In the genomic region with DNA sequence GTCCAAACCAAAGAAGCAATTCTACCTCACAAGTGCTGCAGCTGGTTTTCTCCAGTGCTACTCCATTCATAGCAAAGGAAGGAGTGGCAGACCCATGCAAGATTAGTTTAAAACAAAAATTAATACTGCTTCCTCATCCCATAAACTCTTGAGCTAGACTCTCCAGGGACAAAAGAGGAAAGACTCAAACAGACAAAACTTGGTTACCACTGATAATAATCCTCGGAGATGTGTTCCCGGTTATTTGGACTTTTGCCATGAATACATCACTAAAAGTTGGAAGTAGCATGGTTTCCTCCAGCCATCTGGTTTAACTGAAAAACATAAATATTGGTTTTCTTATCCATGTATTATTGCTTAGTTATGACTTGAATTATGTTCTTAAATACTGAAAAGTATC, we compare ENCODE assay signal across 24 cellular contexts.
"Had no signal": no experiment of that assay in that cellular context is flagged by ENCODE, and none has a peak within 500 bp of the region (broad histone marks: within the 10 kb centered on the region; RNA-seq: fewer than 3 reads in every experiment).

No MANE protein-coding gene starts in this region.

- H3K9me3 ChIP-seq: adrenal gland, mucosa of descending colon, neutrophil, tibial nerve, vagina had no signal

- DNase-seq: activated B cell treated with CpG ODN at 0.5 μM for 24 hours; activated CD4-positive, alpha-beta T cell treated with anti-CD3 and anti-CD28 coated beads for 48 hours; activated CD8-positive, alpha-beta memory T cell treated with anti-CD3 and anti-CD28 coated beads, Interleukin-2, amount 50 U/mL, for 4 hours; activated CD8-positive, alpha-beta T cell treated with anti-CD3 and anti-CD28 coated beads, Interleukin-2, amount 10 ng/mL, durations not matched to agents 7 days and 5 days; activated effector memory CD4-positive, alpha-beta T cell treated with anti-CD3 and anti-CD28 coated beads, Interleukin-2, amount 50 U/mL, for 16 hours; activated T-cell treated with anti-CD3 and anti-CD28 coated beads, Interleukin-2, amount 50 U/mL, for 48 hours; adrenal gland; dorsolateral prefrontal cortex; endodermal cell; hippocampal formation; mammary epithelial cell; mucosa of descending colon; naive thymus-derived CD4-positive, alpha-beta T cell; retina; stimulated activated CD4-positive, alpha-beta T cell treated with anti-CD3 and anti-CD28 coated beads, Interleukin-4, amount 100 ng/mL, for 24 hours; stimulated activated naive CD4-positive, alpha-beta T cell treated with Interleukin-2 at 50 U/mL for 16 hours; substantia nigra; T1000 had no signal

- H3K4me1 Mint-ChIP-seq: activated B cell treated with CpG ODN at 0.5 μM for 24 hours; activated naive CD4-positive, alpha-beta T cell treated with anti-CD3 and anti-CD28 coated beads, Interleukin-2, amount 50 U/mL, for 24 hours; naive thymus-derived CD4-positive, alpha-beta T cell had no signal

- H3K27ac Mint-ChIP-seq: activated B cell treated with CpG ODN at 0.5 μM for 24 hours; activated CD8-positive, alpha-beta T cell treated with anti-CD3 and anti-CD28 coated beads, Interleukin-2, amount 10 ng/mL, durations not matched to agents 7 days and 5 days; activated naive CD4-positive, alpha-beta T cell treated with anti-CD3 and anti-CD28 coated beads, Interleukin-2, amount 50 U/mL, for 24 hours; endodermal cell; naive thymus-derived CD4-positive, alpha-beta T cell had no signal

- H3K9me3 Mint-ChIP-seq: activated B cell treated with CpG ODN at 0.5 μM for 24 hours; activated naive CD4-positive, alpha-beta T cell treated with anti-CD3 and anti-CD28 coated beads, Interleukin-2, amount 50 U/mL, for 24 hours; endodermal cell had no signal

- ATAC-seq: activated CD8-positive, alpha-beta T cell treated with anti-CD3 and anti-CD28 coated beads, Interleukin-2, amount 10 ng/mL, durations not matched to agents 7 days and 5 days; left lobe of liver; mucosa of descending colon; naive thymus-derived CD4-positive, alpha-beta T cell had no signal

- H3K36me3 Mint-ChIP-seq: activated naive CD4-positive, alpha-beta T cell treated with anti-CD3 and anti-CD28 coated beads, Interleukin-2, amount 50 U/mL, for 24 hours; naive thymus-derived CD4-positive, alpha-beta T cell had no signal

- H3K27me3 ChIP-seq: adrenal gland, cardiac muscle cell, dorsolateral prefrontal cortex, neutrophil, tibial nerve, vagina had no signal

- H3K27ac ChIP-seq: adrenal gland, cardiac muscle cell, dorsolateral prefrontal cortex, neutrophil, tibial nerve, vagina had no signal

- H3K4me1 ChIP-seq: adrenal gland, tibial nerve, vagina had no signal

- H3K36me3 ChIP-seq: adrenal gland, cardiac muscle cell, neutrophil, tibial nerve, vagina had no signal

- H3K27me3 Mint-ChIP-seq: activated B cell treated with CpG ODN at 0.5 μM for 24 hours; activated naive CD4-positive, alpha-beta T cell treated with anti-CD3 and anti-CD28 coated beads, Interleukin-2, amount 50 U/mL, for 24 hours; naive thymus-derived CD4-positive, alpha-beta T cell had no signal

- H3K4me3 ChIP-seq: adrenal gland, cardiac muscle cell, dorsolateral prefrontal cortex, mucosa of descending colon, tibial nerve, vagina had no signal

- H3K4me3 Mint-ChIP-seq: activated B cell treated with CpG ODN at 0.5 μM for 24 hours; activated CD8-positive, alpha-beta T cell treated with anti-CD3 and anti-CD28 coated beads, Interleukin-2, amount 10 ng/mL, durations not matched to agents 7 days and 5 days; activated naive CD4-positive, alpha-beta T cell treated with anti-CD3 and anti-CD28 coated beads, Interleukin-2, amount 50 U/mL, for 24 hours; endodermal cell; naive thymus-derived CD4-positive, alpha-beta T cell had no signal
